In the genomic region with DNA sequence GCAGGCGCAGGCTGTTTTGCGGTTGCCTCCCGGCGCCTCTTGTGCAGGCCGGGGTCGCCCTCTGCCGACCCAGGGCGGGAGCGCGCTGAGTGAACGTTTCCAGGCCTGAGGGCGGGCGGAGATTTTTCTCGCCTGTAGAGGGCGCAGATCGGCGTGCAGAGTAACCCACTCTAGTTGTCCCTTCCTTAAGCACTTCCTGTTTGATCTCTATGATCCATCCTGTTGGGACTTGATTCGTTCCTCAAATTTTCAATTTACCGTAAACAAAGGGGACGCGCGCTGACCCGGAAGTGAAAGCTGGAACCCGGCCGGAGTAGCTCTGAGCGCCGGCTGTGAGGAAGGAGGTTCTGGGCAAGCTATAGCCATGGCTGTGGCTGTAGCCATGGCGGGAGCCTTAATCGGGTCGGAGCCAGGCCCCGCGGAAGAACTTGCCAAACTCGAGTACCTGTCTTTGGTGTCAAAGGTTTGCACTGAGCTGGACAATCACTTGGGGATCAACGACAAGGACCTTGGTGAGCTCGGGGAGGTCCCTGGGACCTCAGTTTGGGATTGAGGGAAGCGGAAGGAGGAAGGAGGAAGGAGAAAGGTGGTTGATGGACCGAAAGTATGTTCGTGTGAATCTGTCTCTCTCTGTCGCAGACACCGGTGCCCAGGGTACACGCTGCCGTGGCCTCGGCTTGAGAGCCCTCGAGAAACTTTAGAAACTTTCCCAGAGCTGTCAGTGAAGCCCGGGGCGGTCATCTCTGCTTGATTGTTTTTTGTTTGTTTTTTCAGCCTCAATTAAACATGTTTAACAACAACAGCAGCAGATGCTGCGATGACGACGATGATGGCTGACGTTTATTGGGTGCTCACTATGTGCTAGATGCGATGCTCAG, we compare ENCODE assay signal across 1 cellular context.
A peak's percentile ranks its signal among the peaks of the same experiment; 100 is the strongest.
TF ChIP-seq lines count a peak whose summit lies in the region.

Gene DHX8, plus strand, starts transcription at position 302 of the 878 bp plus-strand sequence. Its CDS starts 63 bp downstream, at position 365.

TF ChIP-seq in K562, 482 proteins besides CTCF, POLR2A, EP300 and RAD21 (continued from another document and continues in another):
- TF ChIP-seq TARDBP (IDR thresholded peaks at IDR 0.05) (peak; percentile 53; the same call in 1 of the 2 replicates), CHD1 (IDR thresholded peaks at IDR 0.05; ENCODE audit: low read length) (no peak), FUS (optimal IDR thresholded peaks at IDR 0.05; ENCODE audit: low read depth, low read length) (no peak), ZBTB40 (IDR thresholded peaks at IDR 0.05) (peak; percentile 99), ZBTB40 (CRISPR knock-in tag; IDR thresholded peaks at IDR 0.05) (no peak), MIER1 (IDR thresholded peaks at IDR 0.05; ENCODE audit: low read depth) (no peak), DLX4 (CRISPR knock-in tag; IDR thresholded peaks at IDR 0.05) (no peak), MAFF (IDR thresholded peaks at IDR 0.05; ENCODE audit: low read length) (no peak), HCFC1 (IDR thresholded peaks at IDR 0.05; ENCODE audit: low read depth, low read length) (peak; percentile 89), ZNF143 (CRISPR knock-in tag; IDR thresholded peaks at IDR 0.05) (no peak), TEAD4 (IDR thresholded peaks at IDR 0.05; ENCODE audit: low read length) (peak; percentile 40; the same call in 1 of the 2 replicates), TEAD4 (CRISPR knock-in tag; IDR thresholded peaks at IDR 0.05; ENCODE audit: borderline replicate concordance) (no peak), ZNF830 (CRISPR knock-in tag; IDR thresholded peaks at IDR 0.05) (no peak), ZNF408 (CRISPR knock-in tag; IDR thresholded peaks at IDR 0.05; ENCODE audit: low read depth) (no peak), E2F1 (CRISPR knock-in tag; IDR thresholded peaks at IDR 0.05) (peak; percentile 78; the same call in 1 of the 2 replicates), ETV6 (IDR thresholded peaks at IDR 0.05; ENCODE audit: borderline replicate concordance in 1 of 2, low read depth in 2 of 2, low read length in 1 of 2) (peak; percentile 50 to 67; a peak in 2 of 4 replicates), ETV6 (CRISPR knock-in tag; IDR thresholded peaks at IDR 0.05; ENCODE audit: borderline replicate concordance) (no peak), ZNF609 (CRISPR knock-in tag; IDR thresholded peaks at IDR 0.05; ENCODE audit: borderline replicate concordance) (no peak), ESRRB (CRISPR knock-in tag; IDR thresholded peaks at IDR 0.05; ENCODE audit: borderline replicate concordance) (no peak), HDAC1 (IDR thresholded peaks at IDR 0.05) (peak in 1 of 2 experiments; percentile 85; a peak in 2 of 4 replicates), XRCC4 (IDR thresholded peaks at IDR 0.05; ENCODE audit: extremely low read depth, insufficient read depth, insufficient read length) (no peak), GTF2A2 (tag; IDR thresholded peaks at IDR 0.05) (no peak), MECOM (CRISPR knock-in tag; IDR thresholded peaks at IDR 0.05) (no peak), JUN (IDR thresholded peaks at IDR 0.05; ENCODE audit: borderline replicate concordance, low read depth, low read length) (peak; percentile 58; the same call in 1 of the 2 replicates), JUN (CRISPR knock-in tag; IDR thresholded peaks at IDR 0.05; ENCODE audit: borderline replicate concordance) (no peak), ID3 (CRISPR knock-in tag; IDR thresholded peaks at IDR 0.05) (no peak), ID3 (tag; IDR thresholded peaks at IDR 0.05) (0 out of 2 replicates have a peak, but pooled peaks have one; percentile 25), POLR3A (IDR thresholded peaks at IDR 0.05; ENCODE audit: borderline replicate concordance, extremely low read depth, insufficient read depth, insufficient read length) (no peak), NKRF (IDR thresholded peaks at IDR 0.05; ENCODE audit: borderline replicate concordance) (peak; percentile 90; the same call in 1 of the 2 replicates), NCOR1 (IDR thresholded peaks at IDR 0.05) (peak; percentile 55), ZNF444 (CRISPR knock-in tag; IDR thresholded peaks at IDR 0.05) (no peak)
- TF ChIP-seq, protein P1, sequence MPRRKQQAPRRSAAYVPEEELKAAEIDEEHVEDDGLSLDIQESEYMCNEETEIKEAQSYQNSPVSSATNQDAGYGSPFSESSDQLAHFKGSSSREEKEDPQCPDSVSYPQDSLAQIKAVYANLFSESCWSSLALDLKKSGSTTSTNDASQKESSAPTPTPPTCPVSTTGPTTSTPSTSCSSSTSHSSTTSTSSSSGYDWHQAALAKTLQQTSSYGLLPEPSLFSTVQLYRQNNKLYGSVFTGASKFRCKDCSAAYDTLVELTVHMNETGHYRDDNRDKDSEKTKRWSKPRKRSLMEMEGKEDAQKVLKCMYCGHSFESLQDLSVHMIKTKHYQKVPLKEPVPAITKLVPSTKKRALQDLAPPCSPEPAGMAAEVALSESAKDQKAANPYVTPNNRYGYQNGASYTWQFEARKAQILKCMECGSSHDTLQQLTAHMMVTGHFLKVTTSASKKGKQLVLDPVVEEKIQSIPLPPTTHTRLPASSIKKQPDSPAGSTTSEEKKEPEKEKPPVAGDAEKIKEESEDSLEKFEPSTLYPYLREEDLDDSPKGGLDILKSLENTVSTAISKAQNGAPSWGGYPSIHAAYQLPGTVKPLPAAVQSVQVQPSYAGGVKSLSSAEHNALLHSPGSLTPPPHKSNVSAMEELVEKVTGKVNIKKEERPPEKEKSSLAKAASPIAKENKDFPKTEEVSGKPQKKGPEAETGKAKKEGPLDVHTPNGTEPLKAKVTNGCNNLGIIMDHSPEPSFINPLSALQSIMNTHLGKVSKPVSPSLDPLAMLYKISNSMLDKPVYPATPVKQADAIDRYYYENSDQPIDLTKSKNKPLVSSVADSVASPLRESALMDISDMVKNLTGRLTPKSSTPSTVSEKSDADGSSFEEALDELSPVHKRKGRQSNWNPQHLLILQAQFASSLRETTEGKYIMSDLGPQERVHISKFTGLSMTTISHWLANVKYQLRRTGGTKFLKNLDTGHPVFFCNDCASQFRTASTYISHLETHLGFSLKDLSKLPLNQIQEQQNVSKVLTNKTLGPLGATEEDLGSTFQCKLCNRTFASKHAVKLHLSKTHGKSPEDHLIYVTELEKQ (CRISPR knock-in tag; IDR thresholded peaks at IDR 0.05): no peak
